ENCODE assay signal across 10 cellular contexts in the genomic region with DNA sequence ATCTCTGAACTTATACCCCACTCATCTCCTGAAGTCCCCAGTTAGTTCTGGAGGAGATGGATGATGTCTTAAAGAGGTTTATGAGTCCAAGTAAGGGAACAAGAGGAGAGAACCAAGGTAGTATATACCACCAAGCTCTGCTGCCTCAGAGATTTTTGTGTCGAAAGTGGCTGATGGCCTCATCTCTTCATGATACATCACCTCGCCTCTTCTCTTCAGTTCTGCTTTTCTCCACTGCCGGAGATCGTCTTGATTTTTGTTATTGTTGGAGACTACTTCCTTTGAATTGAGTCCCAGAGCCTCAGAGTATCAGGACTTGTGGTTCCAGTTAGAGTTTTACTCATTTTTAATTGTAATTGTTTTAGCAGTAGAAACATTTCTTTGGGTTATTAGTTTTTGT. TPM values are rescaled to one million over a fixed set of nuclear protein-coding genes. Genes with fewer than 3 reads are reported as not detected.
DNase-seq lines count a peak whose midpoint lies in the region; ATAC-seq and TF ChIP-seq lines count a peak whose summit lies in the region.
"Had no signal": no experiment of that assay in that cellular context is flagged by ENCODE, and none has a peak within 500 bp of the region (broad histone marks: within the 10 kb centered on the region; RNA-seq: fewer than 3 reads in every experiment).

No MANE protein-coding gene starts in this region.

- H3K4me3 Mint-ChIP-seq in T-helper 1 cell treated with Interleukin-12 subunit alpha and Interleukin-12 subunit beta and Interleukin-4 antibody, amounts not matched to agents 30 μg/mL and 1 μg/mL, for 36 hours, result peak overlapping the region; percentile 48
- H3K4me3 Mint-ChIP-seq in IgD-negative memory B cell (peak overlapping the region; percentile 36 to 98 (median 90)), natural killer cell (peak overlapping the region; percentile 88)
- peak overlapping the region; percentile 88 for H3K4me3 Mint-ChIP-seq in activated CD8-positive, alpha-beta T cell treated with anti-CD3 and anti-CD28 coated beads for 36 hours

- TF ChIP-seq CTCF in activated CD8-positive, alpha-beta T cell treated with anti-CD3 and anti-CD28 coated beads for 36 hours (IDR thresholded peaks at IDR 0.05), result no peak
- TF ChIP-seq CTCF in natural killer cell (IDR thresholded peaks at IDR 0.05), result no peak

- CTCF ChIA-PET in activated CD8-positive, alpha-beta T cell treated with anti-CD3 and anti-CD28 coated beads for 36 hours (lab: Charles Lee), result interaction anchor here (1.2 kb wide), 2 partner anchors 8 to 23 kb away, joined by 3 to 4 read pairs; no protein-coding TSS in a partner anchor

- H3K27ac Mint-ChIP-seq in T-helper 1 cell treated with Interleukin-12 subunit alpha and Interleukin-12 subunit beta and Interleukin-4 antibody, amounts not matched to agents 30 μg/mL and 1 μg/mL, for 36 hours, result no peak overlapping the region
- peak overlapping the region in 2 of 3 donors; percentile 82 for H3K27ac Mint-ChIP-seq in IgD-negative memory B cell
- no peak overlapping the region for H3K27ac Mint-ChIP-seq in activated CD8-positive, alpha-beta T cell treated with anti-CD3 and anti-CD28 coated beads for 36 hours
- peak overlapping the region; percentile 20 to 83 for H3K27ac Mint-ChIP-seq in natural killer cell

- peaks cover 30% of the 10 kb centered on the region for H3K4me1 Mint-ChIP-seq in T-helper 1 cell treated with Interleukin-12 subunit alpha and Interleukin-12 subunit beta and Interleukin-4 antibody, amounts not matched to agents 30 μg/mL and 1 μg/mL, for 36 hours (ENCODE audit: low read depth)
- peaks cover 30 to 35% (median 31%) of the 10 kb centered on the region in 3 donors for H3K4me1 Mint-ChIP-seq in IgD-negative memory B cell
- peaks cover 40% of the 10 kb centered on the region for H3K4me1 Mint-ChIP-seq in activated CD8-positive, alpha-beta T cell treated with anti-CD3 and anti-CD28 coated beads for 36 hours (ENCODE audit: low read depth)
- H3K4me1 Mint-ChIP-seq in natural killer cell, result peaks cover 35 to 45% of the 10 kb centered on the region in 2 donors

- peaks cover 17% of the 10 kb centered on the region for H3K36me3 Mint-ChIP-seq in T-helper 1 cell treated with Interleukin-12 subunit alpha and Interleukin-12 subunit beta and Interleukin-4 antibody, amounts not matched to agents 30 μg/mL and 1 μg/mL, for 36 hours (ENCODE audit: low read depth)
- H3K36me3 Mint-ChIP-seq in IgD-negative memory B cell, result peaks cover 2% of the 10 kb centered on the region
- H3K36me3 Mint-ChIP-seq in activated CD8-positive, alpha-beta T cell treated with anti-CD3 and anti-CD28 coated beads for 36 hours (ENCODE audit: low read depth), result peaks cover 28% of the 10 kb centered on the region
- H3K36me3 Mint-ChIP-seq in natural killer cell, result no peaks in the 10 kb centered on the region

- no peaks in the 10 kb centered on the region for H3K9me3 Mint-ChIP-seq in T-helper 1 cell treated with Interleukin-12 subunit alpha and Interleukin-12 subunit beta and Interleukin-4 antibody, amounts not matched to agents 30 μg/mL and 1 μg/mL, for 36 hours
- H3K9me3 Mint-ChIP-seq in IgD-negative memory B cell, result peaks cover 0 to 2% (median 0%) of the 10 kb centered on the region in 3 donors
- no peaks in the 10 kb centered on the region for H3K9me3 Mint-ChIP-seq in activated CD8-positive, alpha-beta T cell treated with anti-CD3 and anti-CD28 coated beads for 36 hours
- no peaks in the 10 kb centered on the region for H3K9me3 Mint-ChIP-seq in natural killer cell

- DNase-seq in T-helper 1 cell (no peak), natural killer cell (no peak), glomerular visceral epithelial cell (ENCODE audit: extremely low spot score) (no peak), left cardiac atrium (no peak)
- no peak for DNase-seq in activated CD8-positive, alpha-beta T cell treated with anti-CD3 and anti-CD28 coated beads for 36 hours
- DNase-seq: NCI-H446, sigmoid colon had no signal

- intact Hi-C loops in activated CD8-positive, alpha-beta T cell treated with anti-CD3 and anti-CD28 coated beads for 36 hours (cut with micrococcal nuclease), result no loop called here
- intact Hi-C loops in natural killer cell (cut with micrococcal nuclease), result loop anchor here (5.0 kb wide), 1 partner anchor 72 kb away; no protein-coding TSS in a partner anchor
- intact Hi-C loops in left cardiac atrium (cut with DNase I), result no loop called here

- POLR2A ChIA-PET in activated CD8-positive, alpha-beta T cell treated with anti-CD3 and anti-CD28 coated beads for 36 hours (lab: Charles Lee), result no interaction called here

- no peaks in the 10 kb centered on the region for H3K27me3 Mint-ChIP-seq in T-helper 1 cell treated with Interleukin-12 subunit alpha and Interleukin-12 subunit beta and Interleukin-4 antibody, amounts not matched to agents 30 μg/mL and 1 μg/mL, for 36 hours (ENCODE audit: low read depth)
- H3K27me3 Mint-ChIP-seq in IgD-negative memory B cell, result no peaks in the 10 kb centered on the region
- H3K27me3 Mint-ChIP-seq in activated CD8-positive, alpha-beta T cell treated with anti-CD3 and anti-CD28 coated beads for 36 hours, result no peaks in the 10 kb centered on the region
- no peaks in the 10 kb centered on the region for H3K27me3 Mint-ChIP-seq in natural killer cell (ENCODE audit: low read depth in 2 of 2)

- ATAC-seq in activated CD8-positive, alpha-beta T cell treated with anti-CD3 and anti-CD28 coated beads for 36 hours, result no peak
- no peak for ATAC-seq in natural killer cell
- no peak for ATAC-seq in HG02610 (IDR thresholded peaks at IDR 0.05; ENCODE audit: unreplicated experiment)
- no peak for ATAC-seq in left cardiac atrium

RNA-seq across cellular contexts. Expression of gene VTI1A, which starts 1.9 kb away (rescaled TPM):
- polyA plus RNA-seq in IgD-negative memory B cell, result 32.0 TPM
- total RNA-seq in activated CD8-positive, alpha-beta T cell treated with anti-CD3 and anti-CD28 coated beads for 36 hours, result 10 to 100 TPM; 29.4 to 30.0 TPM
- total RNA-seq in natural killer cell (10 to 100 TPM; 62.6 to 77.6 (median 68.2) TPM), left cardiac atrium (10 to 100 TPM; 20.6 to 22.0 TPM)

RNA-seq across cellular contexts. Expression of gene ZDHHC6, which starts 2.2 kb away (rescaled TPM):
- polyA plus RNA-seq in IgD-negative memory B cell, result 37.0 TPM
- total RNA-seq in activated CD8-positive, alpha-beta T cell treated with anti-CD3 and anti-CD28 coated beads for 36 hours, result 10 to 100 TPM; 36.6 to 37.6 TPM
- 10 to 100 TPM; 29.1 to 36.1 (median 30.2) TPM for total RNA-seq in natural killer cell
- total RNA-seq in left cardiac atrium, result 10 to 100 TPM; 20.3 to 20.6 TPM

Comparison
In these comparisons a context has a peak if more than half of its experiments do, and no peak if none do; other contexts are left out.
1. H3K27ac Mint-ChIP-seq: peak in IgD-negative memory B cell (2 of 3) and natural killer cell (2 of 2); none in T-helper 1 cell treated with Interleukin-12 subunit alpha and Interleukin-12 subunit beta and Interleukin-4 antibody, amounts not matched to agents 30 μg/mL and 1 μg/mL, for 36 hours (single experiment) and activated CD8-positive, alpha-beta T cell treated with anti-CD3 and anti-CD28 coated beads for 36 hours (single experiment).
2. Peak in every context shown above with its lines, with median percentiles within 50 percentile points of each other: H3K4me3 Mint-ChIP-seq.